1 cellular context compared by ENCODE assay signal in genomic region chr12:101599311-101599710, GRCh38.
TF ChIP-seq lines count a peak whose summit lies in the region.

No MANE protein-coding gene starts in this region.

TF ChIP-seq in HepG2, 621 proteins besides CTCF, POLR2A, EP300 and RAD21 (continues in another document):
- no peak for TF ChIP-seq ZSCAN25 (CRISPR knock-in tag; IDR thresholded peaks at IDR 0.05)
- TF ChIP-seq DPF2 (CRISPR knock-in tag; IDR thresholded peaks at IDR 0.05; ENCODE audit: borderline replicate concordance, low read depth) = no peak
- no peak for TF ChIP-seq ZBTB10 (CRISPR knock-in tag; IDR thresholded peaks at IDR 0.05; ENCODE audit: borderline replicate concordance)
- TF ChIP-seq RXRB (CRISPR knock-in tag; IDR thresholded peaks at IDR 0.05; ENCODE audit: borderline replicate concordance) = peak; percentile 70
- no peak for TF ChIP-seq SYNCRIP (IDR thresholded peaks at IDR 0.05; ENCODE audit: insufficient read depth, low read depth, low read length)
- no peak for TF ChIP-seq NONO (IDR thresholded peaks at IDR 0.05)
- no peak for TF ChIP-seq NONO (CRISPR knock-in tag; conservative IDR thresholded peaks at IDR 0.05)
- TF ChIP-seq ZBTB44 (CRISPR knock-in tag; IDR thresholded peaks at IDR 0.05) = no peak
- TF ChIP-seq NCOA1 (CRISPR knock-in tag; IDR thresholded peaks at IDR 0.05) = no peak
- no peak for TF ChIP-seq LRRFIP1 (CRISPR knock-in tag; conservative IDR thresholded peaks at IDR 0.05)
- no peak for TF ChIP-seq HOXD1 (CRISPR knock-in tag; IDR thresholded peaks at IDR 0.05)
- TF ChIP-seq SNAPC4 (CRISPR knock-in tag; IDR thresholded peaks at IDR 0.05) = no peak
- TF ChIP-seq FOSL1 (CRISPR knock-in tag; IDR thresholded peaks at IDR 0.05; ENCODE audit: borderline replicate concordance) = peak; percentile 94
- TF ChIP-seq ZNF33B (CRISPR knock-in tag; IDR thresholded peaks at IDR 0.05) = no peak
- TF ChIP-seq ZNF205 (CRISPR knock-in tag; IDR thresholded peaks at IDR 0.05) = no peak
- TF ChIP-seq TOPORS (CRISPR knock-in tag; IDR thresholded peaks at IDR 0.05) = no peak
- no peak for TF ChIP-seq RARG (CRISPR knock-in tag; IDR thresholded peaks at IDR 0.05; ENCODE audit: low read depth)
- peak; percentile 86 for TF ChIP-seq ATF3 (CRISPR knock-in tag; IDR thresholded peaks at IDR 0.05)
- TF ChIP-seq ZC3H13 (CRISPR knock-in tag; IDR thresholded peaks at IDR 0.05) = no peak
- no peak for TF ChIP-seq ZNF331 (CRISPR knock-in tag; IDR thresholded peaks at IDR 0.05)
- no peak for TF ChIP-seq MAFK (conservative IDR thresholded peaks at IDR 0.05 in 1 of 2, IDR thresholded peaks at IDR 0.05 in 1 of 2; ENCODE audit: low read length in 2 of 2)
- 0 out of 2 replicates have a peak, but pooled peaks have one; percentile 23 for TF ChIP-seq ZNF644 (CRISPR knock-in tag; IDR thresholded peaks at IDR 0.05; ENCODE audit: low read depth)
- no peak for TF ChIP-seq ZNF431 (CRISPR knock-in tag; IDR thresholded peaks at IDR 0.05; ENCODE audit: borderline replicate concordance, low read depth)
- TF ChIP-seq ZBTB46 (CRISPR knock-in tag; IDR thresholded peaks at IDR 0.05; ENCODE audit: borderline replicate concordance) = no peak
- no peak for TF ChIP-seq SMAD9 (CRISPR knock-in tag; IDR thresholded peaks at IDR 0.05)
- no peak for TF ChIP-seq GABPB1 (CRISPR knock-in tag; IDR thresholded peaks at IDR 0.05)
- no peak for TF ChIP-seq ZNF770 (CRISPR knock-in tag; IDR thresholded peaks at IDR 0.05)
- no peak for TF ChIP-seq SIN3A (IDR thresholded peaks at IDR 0.05; ENCODE audit: borderline replicate concordance, low read depth, low read length)
- TF ChIP-seq ZNF773 (CRISPR knock-in tag; IDR thresholded peaks at IDR 0.05; ENCODE audit: borderline replicate concordance) = no peak
- no peak for TF ChIP-seq CSRNP2 (CRISPR knock-in tag; conservative IDR thresholded peaks at IDR 0.05; ENCODE audit: low read depth)
- TF ChIP-seq AHDC1 (CRISPR knock-in tag; IDR thresholded peaks at IDR 0.05; ENCODE audit: borderline replicate concordance) = 0 out of 2 replicates have a peak, but pooled peaks have one; percentile 5
- TF ChIP-seq ZNF333 (CRISPR knock-in tag; IDR thresholded peaks at IDR 0.05; ENCODE audit: borderline replicate concordance) = no peak
- TF ChIP-seq ZNF296 (CRISPR knock-in tag; conservative IDR thresholded peaks at IDR 0.05) = no peak
- TF ChIP-seq JDP2 (CRISPR knock-in tag; IDR thresholded peaks at IDR 0.05; ENCODE audit: borderline replicate concordance) = no peak
- TF ChIP-seq RFXANK (CRISPR knock-in tag; IDR thresholded peaks at IDR 0.05) = no peak
